ENCODE assay signal across 13 cellular contexts in genomic region chr20:63685269-63686026, GRCh38. TPM values are rescaled to one million over a fixed set of nuclear protein-coding genes. Genes with fewer than 3 reads are reported as not detected.
DNase-seq lines count a peak whose midpoint lies in the region; ATAC-seq and TF ChIP-seq lines count a peak whose summit lies in the region.
"Had no signal": no experiment of that assay in that cellular context is flagged by ENCODE, and none has a peak within 500 bp of the region (broad histone marks: within the 10 kb centered on the region; RNA-seq: fewer than 3 reads in every experiment).

No MANE protein-coding gene starts in this region.

- no peaks in the 10 kb centered on the region for H3K27me3 ChIP-seq in esophagus (ENCODE audit: control insufficient read depth in 1 of 2, insufficient read depth in 2 of 2, low read length in 2 of 2)
- H3K27me3 ChIP-seq in osteoblast (ENCODE audit: insufficient read depth, low read length), result no peaks in the 10 kb centered on the region
- no peaks in the 10 kb centered on the region for H3K27me3 ChIP-seq in transverse colon
- H3K27me3 ChIP-seq in mesendoderm (ENCODE audit: insufficient read depth, low read length, poor library complexity), result no peaks in the 10 kb centered on the region

- H3K9me3 ChIP-seq in esophagus (ENCODE audit: control insufficient read depth in 2 of 2, insufficient read depth in 1 of 2, low read depth in 1 of 2, low read length in 1 of 2) (no peaks in the 10 kb centered on the region), osteoblast (ENCODE audit: low read depth, low read length) (no peaks in the 10 kb centered on the region), transverse colon (no peaks in the 10 kb centered on the region)

- peak overlapping the region; percentile 61 for H3K27ac Mint-ChIP-seq in activated naive CD4-positive, alpha-beta T cell treated with anti-CD3 and anti-CD28 coated beads for 36 hours
- H3K27ac Mint-ChIP-seq: activated naive CD8-positive, alpha-beta T cell treated with anti-CD3 and anti-CD28 coated beads, Interleukin-2, amount 10 ng/mL, durations not matched to agents 7 days and 5 days; CD8-positive, alpha-beta T cell had no signal

- H3K4me1 ChIP-seq in esophagus (ENCODE audit: control insufficient read depth in 2 of 2, insufficient read depth in 2 of 2, low read length in 1 of 2) (peaks cover 12 to 29% of the 10 kb centered on the region in 2 donors), osteoblast (ENCODE audit: insufficient read depth, low read length) (peaks cover 20% of the 10 kb centered on the region), transverse colon (peaks cover 16 to 45% (median 44%) of the 10 kb centered on the region in 4 donors), mesendoderm (ENCODE audit: control insufficient read depth, low read depth, low read length) (no peaks in the 10 kb centered on the region)

- in situ Hi-C loops in transverse colon (cut with MboI; ENCODE audit: low pct_ligation_motif_present in 1 of 4, low pct_unique_long_range_greater_than_20kb in 1 of 4, low sequenced_read_pairs in 3 of 4), result no loop called here

- no peak overlapping the region for H3K9ac ChIP-seq in mesendoderm (ENCODE audit: low read length)

- intact Hi-C loops in activated naive CD4-positive, alpha-beta T cell treated with anti-CD3 and anti-CD28 coated beads for 36 hours (cut with micrococcal nuclease), result loop anchor here (1.0 kb wide), 1 partner anchor 27 kb away; the partner anchor contains the start of gene RTEL1
- intact Hi-C loops in transverse colon (cut with DNase I; ENCODE audit: low total_unique reads), result no loop called here

- no peak overlapping the region for H3K56ac ChIP-seq in mesendoderm (ENCODE audit: low read length)

- no peak overlapping the region for H2AK5ac ChIP-seq in mesendoderm (ENCODE audit: low read length)

- no peak overlapping the region for H2BK15ac ChIP-seq in mesendoderm (replicated peaks; ENCODE audit: low read depth)

- TF ChIP-seq CTCF in osteoblast (IDR thresholded peaks at IDR 0.05; ENCODE audit: extremely low read depth, low read depth, low read length) (no peak), transverse colon (IDR thresholded peaks at IDR 0.05) (no peak)

- 90 to 93% methylated on average over 21 of the region's 21 CpGs for WGBS in esophagus, 2 donors
- 84 to 92% methylated on average over 9 to 19 of the region's 21 CpGs for WGBS in transverse colon (ENCODE audit: low coverage in 1 of 2), 2 donors
- WGBS in mesendoderm (ENCODE audit: extremely low coverage, insufficient coverage, low lambda C conversion rate), result no CpG with 5 or more reads among the region's 21 CpGs

- no peak overlapping the region for H3K4me3 Mint-ChIP-seq in activated naive CD4-positive, alpha-beta T cell treated with anti-CD3 and anti-CD28 coated beads for 36 hours
- H3K4me3 Mint-ChIP-seq: activated naive CD8-positive, alpha-beta T cell treated with anti-CD3 and anti-CD28 coated beads, Interleukin-2, amount 10 ng/mL, durations not matched to agents 7 days and 5 days; CD8-positive, alpha-beta T cell; IgD-negative memory B cell had no signal

- no peak overlapping the region for H4K8ac ChIP-seq in mesendoderm (ENCODE audit: low read depth, low read length)

- H3K4ac ChIP-seq in mesendoderm (ENCODE audit: low read depth, low read length), result no peak overlapping the region

- no peaks in the 10 kb centered on the region for H3K36me3 ChIP-seq in esophagus (ENCODE audit: control insufficient read depth in 2 of 2, insufficient read depth in 2 of 2, low read length in 1 of 2)
- peaks cover 6% of the 10 kb centered on the region for H3K36me3 ChIP-seq in osteoblast (ENCODE audit: insufficient read depth, low read length)
- H3K36me3 ChIP-seq in transverse colon, result no peaks in the 10 kb centered on the region
- H3K36me3 ChIP-seq in mesendoderm (ENCODE audit: control insufficient read depth, insufficient read depth, low read length), result no peaks in the 10 kb centered on the region

- H3K18ac ChIP-seq in mesendoderm (ENCODE audit: low read length), result no peak overlapping the region

- no peaks in the 10 kb centered on the region for H3K9me3 Mint-ChIP-seq in activated naive CD4-positive, alpha-beta T cell treated with anti-CD3 and anti-CD28 coated beads for 36 hours
- H3K9me3 Mint-ChIP-seq: activated naive CD8-positive, alpha-beta T cell treated with anti-CD3 and anti-CD28 coated beads, Interleukin-2, amount 10 ng/mL, durations not matched to agents 7 days and 5 days; CD8-positive, alpha-beta T cell; IgD-negative memory B cell had no signal

- DNase-seq in activated naive CD4-positive, alpha-beta T cell treated with anti-CD3 and anti-CD28 coated beads for 36 hours, result no peak
- DNase-seq in activated naive CD4-positive, alpha-beta T cell treated with Interleukin-2 at 50 U/mL for 16 hours, result no peak
- DNase-seq in osteoblast (ENCODE audit: insufficient read length, low spot score, missing footprints), result no peak
- no peak for DNase-seq in transverse colon
- DNase-seq in MV-4-11 (lab: John Stamatoyannopoulos, UW), result no peak
- DNase-seq in mesendoderm, result no peak
- DNase-seq: activated naive CD8-positive, alpha-beta T cell treated with anti-CD3 and anti-CD28 coated beads, Interleukin-2, amount 10 ng/mL, durations not matched to agents 7 days and 5 days; CD8-positive, alpha-beta T cell; NCI-H1092; OCI-M1 had no signal

- H4K5ac ChIP-seq in mesendoderm (ENCODE audit: low read length), result no peak overlapping the region

- TF ChIP-seq POLR2A in transverse colon (IDR thresholded peaks at IDR 0.05), result no peak

- no peak overlapping the region for H3K23ac ChIP-seq in mesendoderm (ENCODE audit: low read length)

- H2BK5ac ChIP-seq in mesendoderm (ENCODE audit: low read length), result no peak overlapping the region

- no peak overlapping the region for H2AFZ ChIP-seq in osteoblast (ENCODE audit: low read length)

- no peak for ATAC-seq in HG02571 (IDR thresholded peaks at IDR 0.05; ENCODE audit: unreplicated experiment)
- ATAC-seq: CD8-positive, alpha-beta T cell had no signal

- no peaks in the 10 kb centered on the region for H3K79me1 ChIP-seq in mesendoderm (ENCODE audit: low read length)

- H3K4me3 ChIP-seq in esophagus (ENCODE audit: low read depth in 1 of 2, low read length in 2 of 2), result no peak overlapping the region
- H3K4me3 ChIP-seq in osteoblast (ENCODE audit: insufficient read depth, low read length), result no peak overlapping the region
- no peak overlapping the region for H3K4me3 ChIP-seq in transverse colon
- no peak overlapping the region for H3K4me3 ChIP-seq in mesendoderm (ENCODE audit: low read length)

- no peak for TF ChIP-seq EP300 in transverse colon (IDR thresholded peaks at IDR 0.05; ENCODE audit: low read depth)

- H3K79me2 ChIP-seq in osteoblast (ENCODE audit: insufficient read depth, low read length) (no peaks in the 10 kb centered on the region), mesendoderm (ENCODE audit: control insufficient read depth, insufficient read depth, low read length) (no peaks in the 10 kb centered on the region)

- peaks cover 24% of the 10 kb centered on the region for H3K4me1 Mint-ChIP-seq in activated naive CD4-positive, alpha-beta T cell treated with anti-CD3 and anti-CD28 coated beads for 36 hours (ENCODE audit: low read depth)
- H3K4me1 Mint-ChIP-seq: activated naive CD8-positive, alpha-beta T cell treated with anti-CD3 and anti-CD28 coated beads, Interleukin-2, amount 10 ng/mL, durations not matched to agents 7 days and 5 days; IgD-negative memory B cell had no signal

- H3K27ac ChIP-seq in esophagus (ENCODE audit: low read depth in 2 of 2, low read length in 1 of 2) (peak overlapping the region; percentile 74 to 86), osteoblast (ENCODE audit: low read depth, low read length) (peak overlapping the region; percentile 79), transverse colon (peak overlapping the region; percentile 53 to 80 (median 72)), mesendoderm (ENCODE audit: low read depth, low read length) (no peak overlapping the region)

- H3K4me2 ChIP-seq in osteoblast (ENCODE audit: insufficient read depth, low read length) (no peak overlapping the region), mesendoderm (ENCODE audit: low read length) (no peak overlapping the region)

- H3K36me3 Mint-ChIP-seq in activated naive CD4-positive, alpha-beta T cell treated with anti-CD3 and anti-CD28 coated beads for 36 hours (ENCODE audit: low read depth), result peaks cover 3% of the 10 kb centered on the region
- H3K36me3 Mint-ChIP-seq: activated naive CD8-positive, alpha-beta T cell treated with anti-CD3 and anti-CD28 coated beads, Interleukin-2, amount 10 ng/mL, durations not matched to agents 7 days and 5 days; CD8-positive, alpha-beta T cell; IgD-negative memory B cell had no signal

- CTCF ChIA-PET in activated naive CD4-positive, alpha-beta T cell treated with anti-CD3 and anti-CD28 coated beads for 36 hours (lab: Charles Lee), result no interaction called here

- H2BK120ac ChIP-seq in mesendoderm (ENCODE audit: low read depth, low read length), result no peak overlapping the region

- no peaks in the 10 kb centered on the region for H4K20me1 ChIP-seq in osteoblast (ENCODE audit: insufficient read depth, low read length)

- no peaks in the 10 kb centered on the region for H3K27me3 Mint-ChIP-seq in activated naive CD4-positive, alpha-beta T cell treated with anti-CD3 and anti-CD28 coated beads for 36 hours (ENCODE audit: low read depth)
- H3K27me3 Mint-ChIP-seq: activated naive CD8-positive, alpha-beta T cell treated with anti-CD3 and anti-CD28 coated beads, Interleukin-2, amount 10 ng/mL, durations not matched to agents 7 days and 5 days; IgD-negative memory B cell had no signal

RNA-seq across cellular contexts. Expression of gene TNFRSF6B, which starts 11.0 kb away (rescaled TPM):
- total RNA-seq in activated naive CD4-positive, alpha-beta T cell treated with anti-CD3 and anti-CD28 coated beads for 36 hours, result not detected
- 10 to 100 TPM in 1 of 2 donors, 1 to 10 TPM in 1; 2.6 to 15.2 TPM for polyA plus RNA-seq in esophagus
- total RNA-seq in osteoblast, result 2.1 and 2.9 TPM in 2 replicates
- 10 to 100 TPM in 3 of 4 donors, 1 to 10 TPM in 1; 4.2 to 34.4 (median 13.6) TPM for total RNA-seq in transverse colon
- polyA plus RNA-seq in mesendoderm (2013, experiment 1 of 2), result 0.69 TPM
- 0.43 TPM for polyA plus RNA-seq in mesendoderm (2013, experiment 2 of 2)
- total RNA-seq: activated naive CD8-positive, alpha-beta T cell treated with anti-CD3 and anti-CD28 coated beads, Interleukin-2, amount 10 ng/mL, durations not matched to agents 7 days and 5 days had no signal
- polyA plus RNA-seq: IgD-negative memory B cell had no signal

RNA-seq across cellular contexts. Expression of gene ARFRP1, which starts 22.3 kb away (rescaled TPM):
- total RNA-seq in activated naive CD4-positive, alpha-beta T cell treated with anti-CD3 and anti-CD28 coated beads for 36 hours, result 10 to 100 TPM; 45.6 to 49.2 TPM
- polyA plus RNA-seq in esophagus, result 10 to 100 TPM; 33.9 to 35.4 TPM
- total RNA-seq in osteoblast (21.7 and 23.0 TPM in 2 replicates), transverse colon (10 to 100 TPM; 46.2 to 75.4 (median 56.2) TPM)
- polyA plus RNA-seq in mesendoderm (2013, experiment 1 of 2), result 6.7 TPM
- 7.2 TPM for polyA plus RNA-seq in mesendoderm (2013, experiment 2 of 2)

RNA-seq across cellular contexts. Expression of gene ZGPAT, which starts 22.4 kb away (rescaled TPM):
- total RNA-seq in activated naive CD4-positive, alpha-beta T cell treated with anti-CD3 and anti-CD28 coated beads for 36 hours, result 10 to 100 TPM; 15.3 to 18.0 TPM
- 10 to 100 TPM; 24.4 to 38.9 TPM for polyA plus RNA-seq in esophagus
- total RNA-seq in osteoblast (15.6 and 18.8 TPM in 2 replicates), transverse colon (100 to 1,000 TPM in 2 of 4 donors, 10 to 100 TPM in 2; 29.1 to 346 (median 76.5) TPM)
- polyA plus RNA-seq in mesendoderm (2013, experiment 1 of 2), result 12.3 TPM
- 12.2 TPM for polyA plus RNA-seq in mesendoderm (2013, experiment 2 of 2)

RNA-seq across cellular contexts. Expression of gene RTEL1, which starts 27.3 kb away (rescaled TPM):
- total RNA-seq in activated naive CD4-positive, alpha-beta T cell treated with anti-CD3 and anti-CD28 coated beads for 36 hours, result 10 to 100 TPM; 33.6 to 34.8 TPM
- polyA plus RNA-seq in esophagus, result 10 to 100 TPM in 1 of 2 donors, 1 to 10 TPM in 1; 8.1 to 14.5 TPM
- 10.9 and 11.8 TPM in 2 replicates for total RNA-seq in osteoblast
- 10 to 100 TPM; 18.8 to 84.9 (median 24.1) TPM for total RNA-seq in transverse colon
- 15.8 TPM for polyA plus RNA-seq in mesendoderm (2013, experiment 1 of 2)
- polyA plus RNA-seq in mesendoderm (2013, experiment 2 of 2), result 14.6 TPM

RNA-seq across cellular contexts. Expression of gene STMN3, which starts 32.2 kb away (rescaled TPM):
- total RNA-seq in activated naive CD4-positive, alpha-beta T cell treated with anti-CD3 and anti-CD28 coated beads for 36 hours, result 1 to 10 TPM; 6.7 to 7.3 TPM
- 1 to 10 TPM; 3.7 to 6.1 TPM for polyA plus RNA-seq in esophagus
- total RNA-seq in osteoblast, result 1.1 and 2.1 TPM in 2 replicates
- 1 to 10 TPM in 3 of 4 donors, under 1 TPM in 1; 0.75 to 7.1 (median 4.4) TPM for total RNA-seq in transverse colon
- polyA plus RNA-seq in mesendoderm (2013, experiment 1 of 2), result 14.8 TPM
- polyA plus RNA-seq in mesendoderm (2013, experiment 2 of 2), result 15.4 TPM
